Comparison of ENCODE assay signal across 26 cellular contexts in genomic region chr3:126538316-126538715, GRCh38. TPM values are rescaled to one million over a fixed set of nuclear protein-coding genes. Genes with fewer than 3 reads are reported as not detected.
DNase-seq lines count a peak whose midpoint lies in the region; ATAC-seq, FAIRE-seq and TF ChIP-seq lines count a peak whose summit lies in the region.
"Had no signal": no experiment of that assay in that cellular context is flagged by ENCODE, and none has a peak within 500 bp of the region (broad histone marks: within the 10 kb centered on the region; RNA-seq: fewer than 3 reads in every experiment).

No MANE protein-coding gene starts in this region.

- BruUV-seq in Panc1 (replicated peaks; lab: Mats Ljungman, UMichigan) = no TSS peak

- H3K27ac ChIP-seq in Panc1 (ENCODE audit: low read length) (no peak overlapping the region), left lung (no peak overlapping the region), spleen (no peak overlapping the region)
- H3K27ac ChIP-seq: 22Rv1, psoas muscle had no signal

- POLR2A ChIA-PET in Panc1 (lab: Charles Lee) = no interaction called here

- no peak for FAIRE-seq in urothelium cell line (lab: Jason Lieb, UNC)
- FAIRE-seq: astrocyte, H1 had no signal

- peaks cover 6% of the 10 kb centered on the region; the same call in 1 of the 2 replicates for H3K4me1 ChIP-seq in Panc1 (ENCODE audit: control insufficient read depth, insufficient read depth, low read length)
- H3K4me1 ChIP-seq in left lung = peaks cover 0 to 16% of the 10 kb centered on the region in 2 donors
- peaks cover 0 to 36% (median 11%) of the 10 kb centered on the region in 6 donors for H3K4me1 ChIP-seq in spleen

- DNase-seq in activated CD8-positive, alpha-beta memory T cell treated with anti-CD3 and anti-CD28 coated beads, Interleukin-2, amount 50 U/mL, for 4 hours = peak; percentile 2
- no peak for DNase-seq in activated CD8-positive, alpha-beta memory T cell treated with anti-CD3 and anti-CD28 coated beads for 24 hours
- DNase-seq in Panc1 (ENCODE audit: low read depth, low spot score) (no peak), left lung (peak; percentile 26 to 52), spleen (peak; percentile 67), urothelium cell line (ENCODE audit: low spot score) (no peak)
- DNase-seq in stimulated activated CD4-positive, alpha-beta T cell treated with anti-CD3 and anti-CD28 coated beads, Interleukin-4, amount 100 ng/mL, for 4 hours = no peak
- DNase-seq: activated CD4-positive, alpha-beta T cell treated with anti-CD3 and anti-CD28 coated beads, Interleukin-2, amount 50 U/mL, for 4 hours; naive B cell; NCI-H1105; NCI-H2107; NCI-H526 treated with DMSO at 0.1 percent for 48 hours; SHP77 treated with DMSO at 0.1 percent for 48 hours had no signal

- in situ Hi-C loops in Panc1 (cut with HindIII; ENCODE audit: low pct_unique_long_range_greater_than_20kb, low sequenced_read_pairs) = no loop called here

- TF ChIP-seq POLR2A in spleen (IDR thresholded peaks at IDR 0.05) = no peak

- H3K36me3 ChIP-seq in Panc1 (ENCODE audit: control insufficient read depth, insufficient read depth, low read length) = no peaks in the 10 kb centered on the region
- H3K36me3 ChIP-seq in left lung = no peaks in the 10 kb centered on the region
- H3K36me3 ChIP-seq in spleen = no peaks in the 10 kb centered on the region

- ATAC-seq in Panc1 (0 out of 2 replicates have a peak, but pooled peaks have one; percentile 5), left lung (no peak), GM18873 (IDR thresholded peaks at IDR 0.05; ENCODE audit: low FRiP score, unreplicated experiment) (no peak)
- ATAC-seq: T-cell had no signal

- TF ChIP-seq CTCF in Panc1 (IDR thresholded peaks at IDR 0.05) (no peak), left lung (IDR thresholded peaks at IDR 0.05) (no peak), spleen (IDR thresholded peaks at IDR 0.05 in 8 of 11, conservative IDR thresholded peaks at IDR 0.05 in 3 of 11) (no peak)

- H3K9me3 ChIP-seq in Panc1 (ENCODE audit: control insufficient read depth, insufficient read depth, low read depth, low read length) = no peaks in the 10 kb centered on the region
- no peaks in the 10 kb centered on the region for H3K9me3 ChIP-seq in left lung
- H3K9me3 ChIP-seq in spleen = no peaks in the 10 kb centered on the region
- H3K9me3 ChIP-seq: psoas muscle had no signal

- H3K27me3 ChIP-seq in Panc1 (ENCODE audit: control insufficient read depth, insufficient read depth, low read length) (peaks cover 13% of the 10 kb centered on the region), left lung (peaks cover 12 to 47% of the 10 kb centered on the region in 2 donors), spleen (replicated peaks in 1 of 7) (peaks cover 0 to 40% (median 14%) of the 10 kb centered on the region in 7 donors)

- H3K4me3 ChIP-seq in Panc1 (ENCODE audit: low read depth in 2 of 2, low read length in 2 of 2) = no peak overlapping the region
- H3K4me3 ChIP-seq in left lung = no peak overlapping the region
- no peak overlapping the region for H3K4me3 ChIP-seq in spleen
- H3K4me3 ChIP-seq: psoas muscle had no signal

- intact Hi-C loops in Panc1 (cut with micrococcal nuclease; ENCODE audit: unreplicated experiment) (no loop called here), left lung (cut with DNase I) (no loop called here), spleen (cut with DNase I; ENCODE audit: low total_unique reads) (no loop called here)

- CTCF ChIA-PET in Panc1 (lab: Charles Lee) = no interaction called here

- WGBS in spleen, 5 donors = 62 to 82% (median 69%) methylated on average over 9 of the region's 9 CpGs

RNA-seq across cellular contexts. Expression of gene CHST13, which starts 14.4 kb away (rescaled TPM):
- total RNA-seq in Panc1 (2021; ENCODE audit: unreplicated experiment) = 0.64 TPM
- 2.2 TPM for polyA plus RNA-seq in Panc1 (2012; ENCODE audit: insufficient read length)
- total RNA-seq in left lung = 1 to 10 TPM in 1 of 2 donors, under 1 TPM in 1; 0.61 to 3.0 TPM
- total RNA-seq in spleen = 10 to 100 TPM in 1 of 7 donors, 1 to 10 TPM in 6; 2.4 to 11.2 (median 5.6) TPM
- polyA plus RNA-seq in spleen = 1 to 10 TPM in 2 of 3 donors, under 1 TPM in 1; 0.26 to 1.8 (median 1.0) TPM
- total RNA-seq: astrocyte, cerebellum, LHCN-M2, temporal lobe had no signal
- polyA plus RNA-seq: BJ, fibroblast of lung had no signal

RNA-seq across cellular contexts. Expression of gene C3orf22, which starts 20.4 kb away (rescaled TPM):
- total RNA-seq in Panc1 (2021; ENCODE audit: unreplicated experiment) (not detected), left lung (not detected), spleen (not detected)
- not detected for polyA plus RNA-seq in Panc1 (2012; ENCODE audit: insufficient read length)
- polyA plus RNA-seq in spleen = not detected
- total RNA-seq: astrocyte, endodermal cell, fibroblast of lung, G401, H1, LHCN-M2, T-cell, temporal lobe had no signal
- polyA plus RNA-seq: BJ, fibroblast of lung, H1, psoas muscle had no signal

RNA-seq across cellular contexts. Expression of gene UROC1, which starts 20.7 kb away (rescaled TPM):
- total RNA-seq in Panc1 (2021; ENCODE audit: unreplicated experiment) = not detected
- polyA plus RNA-seq in Panc1 (2012; ENCODE audit: insufficient read length) = not detected
- not detected for total RNA-seq in left lung
- total RNA-seq in spleen = under 1 TPM in 1 of 7 donors, not detected in 6; 0.16 TPM
- under 1 TPM; 0.02 to 0.03 (median 0.02) TPM for polyA plus RNA-seq in spleen
- total RNA-seq: astrocyte, endodermal cell, fibroblast of lung, G401, H1, LHCN-M2, temporal lobe had no signal
- polyA plus RNA-seq: BJ, fibroblast of lung had no signal

Comparison
In these comparisons a context has a peak if more than half of its experiments do, and no peak if none do; other contexts are left out.
1. DNase-seq: peak in activated CD8-positive, alpha-beta memory T cell treated with anti-CD3 and anti-CD28 coated beads, Interleukin-2, amount 50 U/mL, for 4 hours (single experiment), left lung (2 of 2) and spleen (single experiment); none in activated CD8-positive, alpha-beta memory T cell treated with anti-CD3 and anti-CD28 coated beads for 24 hours (single experiment), Panc1 (single experiment), urothelium cell line (single experiment) and stimulated activated CD4-positive, alpha-beta T cell treated with anti-CD3 and anti-CD28 coated beads, Interleukin-4, amount 100 ng/mL, for 4 hours (0 of 2).